Comparison of ENCODE assay signal across 14 cellular contexts in the genomic region with DNA sequence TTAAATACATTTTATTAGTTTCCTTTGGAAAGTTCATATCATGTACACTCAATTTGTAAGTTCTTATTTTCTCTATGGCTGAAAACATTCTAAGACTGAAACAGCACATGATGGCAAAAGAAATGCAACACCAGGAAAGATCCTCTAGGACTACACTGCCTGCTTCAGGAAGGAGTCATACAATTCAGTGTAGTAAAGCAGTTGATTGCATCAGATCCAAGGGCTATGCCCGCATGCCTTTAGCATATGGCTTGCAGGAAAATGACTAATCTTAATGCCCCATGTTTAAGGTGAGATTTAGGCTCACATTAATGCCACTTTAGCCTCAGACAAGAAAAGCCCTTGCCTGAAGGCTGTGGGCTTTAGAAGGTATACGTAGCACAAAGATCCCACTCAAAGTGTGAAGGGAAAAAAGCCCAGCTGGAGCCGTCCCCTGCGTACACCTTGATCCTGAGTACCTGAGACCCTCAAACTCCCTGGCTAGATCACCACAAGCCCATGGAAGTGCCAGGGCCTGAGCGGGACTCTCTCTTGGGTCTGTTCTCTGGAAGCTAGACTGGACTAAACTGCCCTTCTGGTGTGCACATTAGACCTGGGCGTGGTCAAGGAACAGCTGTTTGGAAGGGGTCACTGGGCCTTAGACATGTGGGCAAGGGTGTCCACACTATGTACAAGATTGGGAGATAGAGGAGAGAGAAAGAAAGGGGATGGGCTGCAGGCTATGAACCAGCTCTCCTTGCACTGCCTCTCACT. TPM values are rescaled to one million over a fixed set of nuclear protein-coding genes. Genes with fewer than 3 reads are reported as not detected.
DNase-seq lines count a peak whose midpoint lies in the region; ATAC-seq, FAIRE-seq and TF ChIP-seq lines count a peak whose summit lies in the region.
"Had no signal": no experiment of that assay in that cellular context is flagged by ENCODE, and none has a peak within 500 bp of the region (broad histone marks: within the 10 kb centered on the region; RNA-seq: fewer than 3 reads in every experiment).

No MANE protein-coding gene starts in this region.

- CTCF ChIA-PET in A549 (lab: Yijun Ruan, JAX) = interaction anchor here (0.6 kb wide), 1 partner anchor 1636 kb away, joined by 3 read pairs; no protein-coding TSS in a partner anchor

- TF ChIP-seq CTCF in A549 (IDR thresholded peaks at IDR 0.05) = no peak

- TF ChIP-seq POLR2A in A549 (IDR thresholded peaks at IDR 0.05; ENCODE audit: low read length) = no peak

- TF ChIP-seq EP300 in A549 (IDR thresholded peaks at IDR 0.05) = no peak

- no peak overlapping the region for H3K4me3 ChIP-seq in A549
- H3K4me3 ChIP-seq: smooth muscle cell, transverse colon had no signal

- H3K9me3 ChIP-seq in A549 = no peaks in the 10 kb centered on the region
- H3K9me3 ChIP-seq: BE2C, transverse colon had no signal

- FAIRE-seq in A549 (lab: Jason Lieb, UNC) = no peak

- no peak overlapping the region for H3K4me2 ChIP-seq in A549
- H3K4me2 ChIP-seq: smooth muscle cell had no signal

- no peaks in the 10 kb centered on the region for H3K4me1 ChIP-seq in A549
- H3K4me1 ChIP-seq: transverse colon had no signal

- DNase-seq in A549 (ENCODE audit: low read depth in 1 of 2, low spot score in 1 of 2) (peak; percentile 1 to 29), HK-2 (ENCODE audit: unreplicated experiment) (peak; percentile 11), SW480 (ENCODE audit: low spot score) (peak; percentile 16), glomerular visceral epithelial cell (ENCODE audit: extremely low spot score) (peak; percentile 2), cerebellum (ENCODE audit: low spot score) (no peak), NCI-H774 (lab: John Stamatoyannopoulos, UW) (no peak)
- DNase-seq: activated CD4-positive, alpha-beta T cell treated with anti-CD3 and anti-CD28 coated beads for 1 hour; BE2C; left cardiac atrium; transverse colon had no signal

- ATAC-seq in A549 (peak; percentile 77 to 78), GM18909 (IDR thresholded peaks at IDR 0.05; ENCODE audit: poor library complexity, unreplicated experiment) (no peak), GM21529 (IDR thresholded peaks at IDR 0.05; ENCODE audit: unreplicated experiment) (no peak)
- ATAC-seq: left cardiac atrium; natural killer cell treated with Interleukin-12 subunit alpha and Interleukin-12 subunit beta and Interleukin-15 and Interleukin-18, amount 100 ng/mL, for 72 hours had no signal

- TF ChIP-seq RAD21 in A549 (conservative IDR thresholded peaks at IDR 0.05 in 1 of 2, IDR thresholded peaks at IDR 0.05 in 1 of 2) = no peak

- no peak overlapping the region for H3K27ac ChIP-seq in A549
- H3K27ac ChIP-seq: transverse colon had no signal

- 50% methylated on average over 6 of the region's 6 CpGs for WGBS in A549 (ENCODE audit: missing lambda C conversion rate)

- POLR2A ChIA-PET in A549 (lab: Yijun Ruan, JAX) = no interaction called here

TF ChIP-seq in A549, 52 proteins besides CTCF, POLR2A, EP300 and RAD21:
- TF ChIP-seq HOXB5 (CRISPR knock-in tag; IDR thresholded peaks at IDR 0.05) (no peak), BHLHE40 (IDR thresholded peaks at IDR 0.05; ENCODE audit: low read depth, low read length) (no peak), KDM5A (IDR thresholded peaks at IDR 0.05) (no peak), GATA3 (IDR thresholded peaks at IDR 0.05; ENCODE audit: borderline replicate concordance) (no peak), MAFK (IDR thresholded peaks at IDR 0.05; ENCODE audit: partially characterized antibody) (no peak), RNF2 (IDR thresholded peaks at IDR 0.05; ENCODE audit: borderline replicate concordance, low read depth) (no peak), PHF8 (IDR thresholded peaks at IDR 0.05; ENCODE audit: borderline replicate concordance, low read depth) (no peak), NR3C1 (IDR thresholded peaks at IDR 0.05) (no peak), NPAS2 (CRISPR knock-in tag; IDR thresholded peaks at IDR 0.05; ENCODE audit: borderline replicate concordance) (no peak), EHF (CRISPR knock-in tag; IDR thresholded peaks at IDR 0.05) (no peak), SMC3 (IDR thresholded peaks at IDR 0.05) (no peak), JUNB (IDR thresholded peaks at IDR 0.05) (no peak), NFE2L2 (conservative IDR thresholded peaks at IDR 0.05; ENCODE audit: low read length) (no peak), CBX2 (IDR thresholded peaks at IDR 0.05; ENCODE audit: borderline replicate concordance, low read depth) (no peak), ZNF302 (CRISPR knock-in tag; IDR thresholded peaks at IDR 0.05) (no peak)
- TF ChIP-seq, protein P1, sequence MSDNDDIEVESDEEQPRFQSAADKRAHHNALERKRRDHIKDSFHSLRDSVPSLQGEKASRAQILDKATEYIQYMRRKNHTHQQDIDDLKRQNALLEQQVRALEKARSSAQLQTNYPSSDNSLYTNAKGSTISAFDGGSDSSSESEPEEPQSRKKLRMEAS (IDR thresholded peaks at IDR 0.05) = no peak
- TF ChIP-seq, protein P2, sequence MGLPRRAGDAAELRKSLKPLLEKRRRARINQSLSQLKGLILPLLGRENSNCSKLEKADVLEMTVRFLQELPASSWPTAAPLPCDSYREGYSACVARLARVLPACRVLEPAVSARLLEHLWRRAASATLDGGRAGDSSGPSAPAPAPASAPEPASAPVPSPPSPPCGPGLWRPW (IDR thresholded peaks at IDR 0.05) = no peak
- TF ChIP-seq, protein P3, sequence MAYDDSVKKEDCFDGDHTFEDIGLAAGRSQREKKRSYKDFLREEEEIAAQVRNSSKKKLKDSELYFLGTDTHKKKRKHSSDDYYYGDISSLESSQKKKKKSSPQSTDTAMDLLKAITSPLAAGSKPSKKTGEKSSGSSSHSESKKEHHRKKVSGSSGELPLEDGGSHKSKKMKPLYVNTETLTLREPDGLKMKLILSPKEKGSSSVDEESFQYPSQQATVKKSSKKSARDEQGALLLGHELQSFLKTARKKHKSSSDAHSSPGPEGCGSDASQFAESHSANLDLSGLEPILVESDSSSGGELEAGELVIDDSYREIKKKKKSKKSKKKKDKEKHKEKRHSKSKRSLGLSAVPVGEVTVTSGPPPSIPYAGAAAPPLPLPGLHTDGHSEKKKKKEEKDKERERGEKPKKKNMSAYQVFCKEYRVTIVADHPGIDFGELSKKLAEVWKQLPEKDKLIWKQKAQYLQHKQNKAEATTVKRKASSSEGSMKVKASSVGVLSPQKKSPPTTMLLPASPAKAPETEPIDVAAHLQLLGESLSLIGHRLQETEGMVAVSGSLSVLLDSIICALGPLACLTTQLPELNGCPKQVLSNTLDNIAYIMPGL (CRISPR knock-in tag; IDR thresholded peaks at IDR 0.05; ENCODE audit: borderline replicate concordance) = no peak
- TF ChIP-seq, protein P4, sequence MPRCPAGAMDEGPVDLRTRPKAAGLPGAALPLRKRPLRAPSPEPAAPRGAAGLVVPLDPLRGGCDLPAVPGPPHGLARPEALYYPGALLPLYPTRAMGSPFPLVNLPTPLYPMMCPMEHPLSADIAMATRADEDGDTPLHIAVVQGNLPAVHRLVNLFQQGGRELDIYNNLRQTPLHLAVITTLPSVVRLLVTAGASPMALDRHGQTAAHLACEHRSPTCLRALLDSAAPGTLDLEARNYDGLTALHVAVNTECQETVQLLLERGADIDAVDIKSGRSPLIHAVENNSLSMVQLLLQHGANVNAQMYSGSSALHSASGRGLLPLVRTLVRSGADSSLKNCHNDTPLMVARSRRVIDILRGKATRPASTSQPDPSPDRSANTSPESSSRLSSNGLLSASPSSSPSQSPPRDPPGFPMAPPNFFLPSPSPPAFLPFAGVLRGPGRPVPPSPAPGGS (IDR thresholded peaks at IDR 0.05) = no peak
- TF ChIP-seq, protein P5, sequence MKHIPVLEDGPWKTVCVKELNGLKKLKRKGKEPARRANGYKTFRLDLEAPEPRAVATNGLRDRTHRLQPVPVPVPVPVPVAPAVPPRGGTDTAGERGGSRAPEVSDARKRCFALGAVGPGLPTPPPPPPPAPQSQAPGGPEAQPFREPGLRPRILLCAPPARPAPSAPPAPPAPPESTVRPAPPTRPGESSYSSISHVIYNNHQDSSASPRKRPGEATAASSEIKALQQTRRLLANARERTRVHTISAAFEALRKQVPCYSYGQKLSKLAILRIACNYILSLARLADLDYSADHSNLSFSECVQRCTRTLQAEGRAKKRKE (CRISPR knock-in tag; IDR thresholded peaks at IDR 0.05; ENCODE audit: low read depth) = no peak

RNA-seq across cellular contexts. Expression of a gene that starts 52.9 kb away (rescaled TPM):
- polyA plus RNA-seq in A549 (2011; rRNA removed) (0.05 and 0.09 TPM in 2 replicates), A549 (2017; fragmentation: RNase III; extraction: RNeasy Plus Mini Kit Qiagen cat#74134 plus additional on column Dnase treatment) (not detected in 3 replicates)
- 0.03 TPM in 1 of 2 replicates, not detected in the other for polyA plus RNA-seq in A549 (2012; cell fraction: cytosol; rRNA removed)
- not detected in 2 replicates for polyA plus RNA-seq in A549 (2012; cell fraction: nucleus; rRNA removed)
- 0.12 TPM in 1 of 2 replicates, not detected in the other for polyA minus RNA-seq in A549 (2011; rRNA and poly(A)+ RNA removed)
- 131 TPM for total RNA-seq in cerebellum
- total RNA-seq: natural killer cell treated with Interleukin-12 subunit alpha and Interleukin-12 subunit beta and Interleukin-15 and Interleukin-18, amount 100 ng/mL, for 72 hours; smooth muscle cell had no signal

Comparison
In these comparisons a context has a peak if more than half of its experiments do, and no peak if none do; other contexts are left out.
1. ATAC-seq: peak in A549 (2 of 2); none in GM18909 (single experiment) and GM21529 (single experiment).
2. DNase-seq: peak in A549 (2 of 2), HK-2 (single experiment), SW480 (single experiment) and glomerular visceral epithelial cell (single experiment); none in cerebellum (single experiment) and NCI-H774 (single experiment).